ENCODE assay signal across 8 cellular contexts in genomic region chr15:41284425-41285177, GRCh38. TPM values are rescaled to one million over a fixed set of nuclear protein-coding genes. Genes with fewer than 3 reads are reported as not detected.
A peak's percentile ranks its signal among the peaks of the same experiment; 100 is the strongest.
DNase-seq lines count a peak whose midpoint lies in the region; ATAC-seq and TF ChIP-seq lines count a peak whose summit lies in the region.

No MANE protein-coding gene starts in this region.

- no peak for TF ChIP-seq POLR2A in IMR-90 (IDR thresholded peaks at IDR 0.05; ENCODE audit: low read depth, low read length)

- H4K20me1 ChIP-seq in DOHH2 (ENCODE audit: control insufficient read depth, insufficient read depth, low read depth, low read length) (no peaks in the 10 kb centered on the region), IMR-90 (ENCODE audit: insufficient read depth, low read length) (peaks cover 6% of the 10 kb centered on the region; the same call in 1 of the 2 replicates)

- no peak for TF ChIP-seq RAD21 in IMR-90 (IDR thresholded peaks at IDR 0.05; ENCODE audit: low read length)

- H3K36me3 ChIP-seq in DOHH2 (ENCODE audit: control insufficient read depth, low read length), result peaks cover 59% of the 10 kb centered on the region
- peaks cover 21% of the 10 kb centered on the region for H3K36me3 ChIP-seq in IMR-90 (ENCODE audit: control insufficient read depth, insufficient read depth, low read length)
- H3K36me3 ChIP-seq in adipocyte (ENCODE audit: control insufficient read depth, insufficient read depth, low read length, severe bottlenecking), result peaks cover 56% of the 10 kb centered on the region
- H3K36me3 ChIP-seq in right atrium auricular region, result peaks cover 45% of the 10 kb centered on the region

- in situ Hi-C loops in IMR-90 (cut with MboI; ENCODE audit: low sequenced_read_pairs), result no loop called here

- 0 out of 2 replicates have a peak overlapping the region, but pooled peaks have one; percentile 1 for H3K18ac ChIP-seq in IMR-90 (ENCODE audit: low read depth, low read length)

- ATAC-seq in IMR-90 (ENCODE audit: low read depth) (no peak), GM21423 (IDR thresholded peaks at IDR 0.05; ENCODE audit: unreplicated experiment) (no peak)

- dilution Hi-C loops in IMR-90 (cut with HindIII; ENCODE audit: low sequenced_read_pairs, unreplicated experiment), result no loop called here

- H3K9me2 ChIP-seq in DOHH2 (replicated peaks; ENCODE audit: control insufficient read depth, low read length), result no peaks in the 10 kb centered on the region

- peak overlapping the region; percentile 38; the same call in 1 of the 2 replicates for H4K5ac ChIP-seq in IMR-90 (ENCODE audit: low read depth, low read length)

- peak overlapping the region; percentile 85 for H2AK9ac ChIP-seq in IMR-90 (replicated peaks; ENCODE audit: low read depth, low read length, poor library complexity)

- peak overlapping the region; percentile 73 for H3K14ac ChIP-seq in IMR-90 (replicated peaks; ENCODE audit: low read depth, low read length)

- H3K4me1 ChIP-seq in DOHH2 (ENCODE audit: control insufficient read depth, low read length) (peaks cover 55% of the 10 kb centered on the region), IMR-90 (ENCODE audit: control insufficient read depth, insufficient read depth, low read length) (peaks cover 6% of the 10 kb centered on the region), adipocyte (ENCODE audit: control insufficient read depth, insufficient read depth, low read length) (peaks cover 51% of the 10 kb centered on the region), right atrium auricular region (peaks cover 0 to 51% of the 10 kb centered on the region in 2 donors)

- no TSS peak for BruUV-seq in IMR-90 (replicated peaks; lab: Mats Ljungman, UMichigan)

- peaks cover 13% of the 10 kb centered on the region for H3F3A ChIP-seq in DOHH2 (ENCODE audit: control insufficient read depth, insufficient read depth)

- peaks cover 19 to 46% of the 10 kb centered on the region in 2 experiments for H3K79me1 ChIP-seq in IMR-90 (ENCODE audit: low read depth in 1 of 2, low read length in 2 of 2)

- H4K91ac ChIP-seq in IMR-90 (ENCODE audit: insufficient read depth, low read depth, low read length), result peak overlapping the region; percentile 36; the same call in 1 of the 2 replicates

- H3K27me3 ChIP-seq in DOHH2 (ENCODE audit: control insufficient read depth, low read length) (no peaks in the 10 kb centered on the region), IMR-90 (ENCODE audit: control insufficient read depth, insufficient read depth, low read length) (no peaks in the 10 kb centered on the region), adipocyte (replicated peaks; ENCODE audit: control insufficient read depth, insufficient read depth, low read length) (no peaks in the 10 kb centered on the region), right atrium auricular region (no peaks in the 10 kb centered on the region)

- H3K9ac ChIP-seq in IMR-90 (ENCODE audit: low read depth, low read length), result peak overlapping the region; percentile 85
- peak overlapping the region; percentile 94 for H3K9ac ChIP-seq in adipocyte (ENCODE audit: low read length)

- no peak overlapping the region for H2BK15ac ChIP-seq in IMR-90 (ENCODE audit: low read depth, low read length)

- H3K56ac ChIP-seq in IMR-90 (ENCODE audit: extremely low read depth, insufficient read depth, low read length), result peak overlapping the region; percentile 69

- DNase-seq in IMR-90 (no peak), adipocyte (ENCODE audit: low read depth) (peak; percentile 63), right atrium auricular region (ENCODE audit: low spot score) (no peak), renal cortical epithelial cell (ENCODE audit: low read depth) (peak; percentile 11), NCI-H1105 treated with DMSO at 0.1 percent for 48 hours (lab: John Stamatoyannopoulos, UW) (no peak), activated gamma-delta T cell treated with Interleukin-2 at 50 U/mL for 16 hours (no peak)

- CTCF ChIA-PET in IMR-90 (lab: Yijun Ruan, JAX), result no interaction called here

- TF ChIP-seq CTCF in DOHH2 (IDR thresholded peaks at IDR 0.05; ENCODE audit: low read depth, low read length, poor library complexity, severe bottlenecking) (no peak), IMR-90 (conservative IDR thresholded peaks at IDR 0.05; ENCODE audit: low read depth, low read length) (no peak), right atrium auricular region (IDR thresholded peaks at IDR 0.05) (no peak)

- H3K4ac ChIP-seq in IMR-90 (ENCODE audit: low read depth, low read length), result peak overlapping the region; percentile 80

- 0 out of 2 replicates have a peak overlapping the region, but pooled peaks have one; percentile 6 for H2BK120ac ChIP-seq in IMR-90 (ENCODE audit: low read depth, low read length)

- peaks cover 53% of the 10 kb centered on the region for H3K79me2 ChIP-seq in DOHH2 (ENCODE audit: control insufficient read depth, low read length)

- intact Hi-C loops in IMR-90 (cut with micrococcal nuclease), result loop anchor here (5.0 kb wide), 1 partner anchor 48 kb away; the partner anchor contains the start of genes NUSAP1 and OIP5

- H3K4me2 ChIP-seq in DOHH2 (ENCODE audit: low read length) (peak overlapping the region; percentile 61), IMR-90 (ENCODE audit: low read depth, low read length) (peak overlapping the region; percentile 68)

- 0% methylated on average over 8 of the region's 20 CpGs; no CpG with 5 or more reads in 1 of the 2 experiments for WGBS in IMR-90 (ENCODE audit: extremely low coverage in 2 of 2, insufficient read length in 1 of 2), 2 experiments

- peak overlapping the region; percentile 95 for H2AFZ ChIP-seq in IMR-90 (replicated peaks; ENCODE audit: low read length, poor library complexity)

- H3K27ac ChIP-seq in DOHH2 (ENCODE audit: low read depth, low read length) (peak overlapping the region; percentile 93), IMR-90 (ENCODE audit: insufficient read depth, low read length) (peak overlapping the region; percentile 79), right atrium auricular region (peak overlapping the region; percentile 97 to 98)

- H3K9me3 ChIP-seq in DOHH2 (ENCODE audit: control insufficient read depth, insufficient read depth, low read length) (no peaks in the 10 kb centered on the region), IMR-90 (ENCODE audit: control insufficient read depth, insufficient read depth, low read length) (no peaks in the 10 kb centered on the region), adipocyte (ENCODE audit: control insufficient read depth, low read length) (no peaks in the 10 kb centered on the region), right atrium auricular region (no peaks in the 10 kb centered on the region)

- peak overlapping the region; percentile 67 for H3K23ac ChIP-seq in IMR-90 (ENCODE audit: low read depth, low read length)

- H3K4me3 ChIP-seq in DOHH2 (ENCODE audit: low read length) (peak overlapping the region; percentile 92), IMR-90 (ENCODE audit: insufficient read depth, low read depth, low read length) (peak overlapping the region; percentile 81), adipocyte (ENCODE audit: low read length) (peak overlapping the region; percentile 92), right atrium auricular region (peak overlapping the region; percentile 94 to 99)

- H2BK20ac ChIP-seq in IMR-90 (ENCODE audit: low read depth, low read length), result no peak overlapping the region

- H2AK5ac ChIP-seq in IMR-90 (ENCODE audit: low read depth, low read length), result peak overlapping the region; percentile 79

- H2BK5ac ChIP-seq in IMR-90 (ENCODE audit: low read depth, low read length, poor library complexity, severe bottlenecking), result peak overlapping the region; percentile 80

- peaks cover 5% of the 10 kb centered on the region for H3K9me1 ChIP-seq in IMR-90 (ENCODE audit: insufficient read depth, low read length)

- peak overlapping the region; percentile 7 to 86; a peak in 3 of 4 replicates for H4K8ac ChIP-seq in IMR-90 (ENCODE audit: low read depth in 2 of 2, low read length in 2 of 2)

- POLR2A ChIA-PET in IMR-90 (lab: Charles Lee; ENCODE audit: unreplicated experiment), result no interaction called here

TF ChIP-seq in IMR-90, 13 proteins besides CTCF, POLR2A, EP300 and RAD21 (continues in another document):
- TF ChIP-seq MXI1 (IDR thresholded peaks at IDR 0.05; ENCODE audit: borderline replicate concordance, low read depth, low read length), result no peak
- TF ChIP-seq BHLHE40 (IDR thresholded peaks at IDR 0.05; ENCODE audit: low read depth, low read length), result no peak
- no peak for TF ChIP-seq FOS (IDR thresholded peaks at IDR 0.05; ENCODE audit: low read depth, low read length)
- TF ChIP-seq CEBPB (IDR thresholded peaks at IDR 0.05; ENCODE audit: low read depth, low read length), result no peak
- no peak for TF ChIP-seq NFE2L2 (IDR thresholded peaks at IDR 0.05; ENCODE audit: low read depth, low read length)
- no peak for TF ChIP-seq SMC3 (IDR thresholded peaks at IDR 0.05; ENCODE audit: low read depth, low read length)

RNA-seq across cellular contexts. Expression of gene OIP5, which starts 47.8 kb away (rescaled TPM):
- total RNA-seq in IMR-90 (2012; rRNA removed) (4.1 and 7.5 TPM in 2 replicates), right atrium auricular region (under 1 TPM in 1 of 2 donors, not detected in 1; 0.35 TPM), renal cortical epithelial cell (0.60 and 6.1 TPM in 2 replicates)
- 5.4 and 5.5 TPM in 2 replicates for polyA plus RNA-seq in IMR-90 (2012; rRNA removed)
- polyA plus RNA-seq in IMR-90 (2012; cell fraction: cytosol; rRNA removed), result 3.9 and 4.5 TPM in 2 replicates
- 1.0 and 1.4 TPM in 2 replicates for polyA plus RNA-seq in IMR-90 (2012; cell fraction: nucleus; rRNA removed; ENCODE audit: low replicate concordance)

RNA-seq across cellular contexts. Expression of gene NUSAP1, which starts 48.1 kb away (rescaled TPM):
- total RNA-seq in IMR-90 (2012; rRNA removed) (92.5 and 123 TPM in 2 replicates), right atrium auricular region (1 to 10 TPM in 1 of 2 donors, under 1 TPM in 1; 0.94 to 3.1 TPM), renal cortical epithelial cell (7.8 and 53.3 TPM in 2 replicates)
- polyA plus RNA-seq in IMR-90 (2012; rRNA removed), result 59.2 and 61.7 TPM in 2 replicates
- 10.1 and 17.0 TPM in 2 replicates for polyA plus RNA-seq in IMR-90 (2012; cell fraction: cytosol; rRNA removed)
- polyA plus RNA-seq in IMR-90 (2012; cell fraction: nucleus; rRNA removed; ENCODE audit: low replicate concordance), result 30.4 and 58.2 TPM in 2 replicates

RNA-seq across cellular contexts. Expression of gene CHP1, which starts 53.5 kb away (rescaled TPM):
- total RNA-seq in IMR-90 (2012; rRNA removed), result 94.2 and 96.1 TPM in 2 replicates
- 34.0 and 39.2 TPM in 2 replicates for polyA plus RNA-seq in IMR-90 (2012; rRNA removed)
- polyA plus RNA-seq in IMR-90 (2012; cell fraction: cytosol; rRNA removed), result 16.2 and 16.7 TPM in 2 replicates
- polyA plus RNA-seq in IMR-90 (2012; cell fraction: nucleus; rRNA removed; ENCODE audit: low replicate concordance), result 5.0 and 14.9 TPM in 2 replicates
- 100 to 1,000 TPM; 165 to 247 TPM for total RNA-seq in right atrium auricular region
- total RNA-seq in renal cortical epithelial cell, result 130 and 161 TPM in 2 replicates

RNA-seq across cellular contexts. Expression of gene EXD1, which starts 54.0 kb away (rescaled TPM):
- total RNA-seq in IMR-90 (2012; rRNA removed) (not detected in 2 replicates), right atrium auricular region (not detected), renal cortical epithelial cell (not detected in 2 replicates)
- polyA plus RNA-seq in IMR-90 (2012; rRNA removed), result not detected in 2 replicates
- polyA plus RNA-seq in IMR-90 (2012; cell fraction: cytosol; rRNA removed), result not detected in 2 replicates
- not detected in 2 replicates for polyA plus RNA-seq in IMR-90 (2012; cell fraction: nucleus; rRNA removed; ENCODE audit: low replicate concordance)

Comparison
In these comparisons a context has a peak if more than half of its experiments do, and no peak if none do; other contexts are left out.
1. DNase-seq: peak in adipocyte (single experiment) and renal cortical epithelial cell (single experiment); none in IMR-90 (single experiment), right atrium auricular region (single experiment), NCI-H1105 treated with DMSO at 0.1 percent for 48 hours (single experiment) and activated gamma-delta T cell treated with Interleukin-2 at 50 U/mL for 16 hours (single experiment).
2. Peak in every context shown above with its lines, with median percentiles within 50 percentile points of each other: H3K27ac ChIP-seq and H3K4me3 ChIP-seq.